ENCODE assay signal across 1 cellular context in the genomic region with DNA sequence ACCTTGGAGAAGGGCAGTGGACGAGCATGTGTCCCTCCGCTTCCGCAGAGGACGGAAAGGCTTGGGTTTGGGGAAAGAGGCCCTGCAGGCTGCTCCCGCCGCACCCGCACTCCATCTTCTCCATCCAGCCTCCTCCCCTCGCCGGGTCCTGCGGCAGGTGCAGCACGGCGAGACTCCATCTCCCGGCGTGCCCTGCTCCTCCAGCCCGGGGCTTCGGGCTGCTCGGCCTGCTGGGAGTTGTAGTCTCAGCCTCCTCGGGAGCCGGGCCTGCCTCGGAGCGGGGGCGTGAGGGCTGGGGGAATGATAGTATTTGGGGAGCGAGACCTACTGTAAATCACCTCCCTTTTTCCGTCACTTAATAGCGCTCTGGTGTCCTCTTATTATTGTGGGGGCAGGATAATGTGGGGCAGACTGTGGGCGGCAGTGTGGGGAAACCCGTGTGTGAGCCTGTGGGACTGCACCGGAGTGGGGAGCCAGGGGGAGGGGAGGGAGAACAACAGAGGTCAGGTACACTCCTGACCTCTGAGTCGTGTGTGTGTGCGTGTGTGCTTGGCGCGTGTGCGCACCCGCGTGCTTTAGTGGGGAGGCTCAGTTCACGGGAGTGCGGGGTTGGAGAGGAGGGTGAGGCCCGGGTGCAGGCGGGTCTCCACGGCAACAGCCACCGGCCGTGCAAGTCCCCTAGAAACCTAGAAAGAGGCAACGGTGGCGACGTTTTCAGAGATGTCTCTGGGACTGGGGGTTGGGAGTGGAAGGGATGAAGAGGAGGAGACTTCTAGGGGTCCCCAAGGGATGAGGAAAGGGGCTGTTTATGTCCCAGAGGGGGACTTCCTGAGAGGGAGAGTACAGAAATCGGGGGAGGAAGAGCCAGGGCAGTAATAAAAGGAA.
TF ChIP-seq lines count a peak whose summit lies in the region.

No MANE protein-coding gene starts in this region.

TF ChIP-seq in HepG2, 621 proteins besides CTCF, POLR2A, EP300 and RAD21 (continues in another document):
- TF ChIP-seq, protein P1, sequence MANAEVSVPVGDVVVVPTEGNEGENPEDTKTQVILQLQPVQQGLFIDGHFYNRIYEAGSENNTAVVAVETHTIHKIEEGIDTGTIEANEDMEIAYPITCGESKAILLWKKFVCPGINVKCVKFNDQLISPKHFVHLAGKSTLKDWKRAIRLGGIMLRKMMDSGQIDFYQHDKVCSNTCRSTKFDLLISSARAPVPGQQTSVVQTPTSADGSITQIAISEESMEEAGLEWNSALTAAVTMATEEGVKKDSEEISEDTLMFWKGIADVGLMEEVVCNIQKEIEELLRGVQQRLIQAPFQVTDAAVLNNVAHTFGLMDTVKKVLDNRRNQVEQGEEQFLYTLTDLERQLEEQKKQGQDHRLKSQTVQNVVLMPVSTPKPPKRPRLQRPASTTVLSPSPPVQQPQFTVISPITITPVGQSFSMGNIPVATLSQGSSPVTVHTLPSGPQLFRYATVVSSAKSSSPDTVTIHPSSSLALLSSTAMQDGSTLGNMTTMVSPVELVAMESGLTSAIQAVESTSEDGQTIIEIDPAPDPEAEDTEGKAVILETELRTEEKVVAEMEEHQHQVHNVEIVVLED (CRISPR knock-in tag; IDR thresholded peaks at IDR 0.05; ENCODE audit: borderline replicate concordance), result peak; percentile 88
- TF ChIP-seq ZNF564 (CRISPR knock-in tag; IDR thresholded peaks at IDR 0.05) (no peak; the same call in 1 of the 2 replicates), ZNF33B (CRISPR knock-in tag; IDR thresholded peaks at IDR 0.05) (peak; percentile 77; the same call in 1 of the 2 replicates), ZNF652 (CRISPR knock-in tag; IDR thresholded peaks at IDR 0.05; ENCODE audit: borderline replicate concordance, low read depth) (no peak; the same call in 1 of the 2 replicates), ZNF747 (CRISPR knock-in tag; IDR thresholded peaks at IDR 0.05; ENCODE audit: borderline replicate concordance) (peak; percentile 41; the same call in 1 of the 2 replicates), ZNF772 (CRISPR knock-in tag; IDR thresholded peaks at IDR 0.05) (no peak), TEAD3 (CRISPR knock-in tag; optimal IDR thresholded peaks at IDR 0.05; ENCODE audit: borderline replicate concordance) (peak; percentile 46), GPN1 (CRISPR knock-in tag; IDR thresholded peaks at IDR 0.05; ENCODE audit: borderline replicate concordance) (0 out of 2 replicates have a peak, but pooled peaks have one; percentile 12), THAP11 (CRISPR knock-in tag; IDR thresholded peaks at IDR 0.05) (peak; percentile 98), SP4 (CRISPR knock-in tag; IDR thresholded peaks at IDR 0.05) (0 out of 2 replicates have a peak, but pooled peaks have one; percentile 25), IKZF1 (IDR thresholded peaks at IDR 0.05) (no peak), RAD51 (IDR thresholded peaks at IDR 0.05; ENCODE audit: borderline replicate concordance) (no peak), GATA4 (IDR thresholded peaks at IDR 0.05; ENCODE audit: borderline replicate concordance, low read depth) (peak; percentile 26; the same call in 1 of the 2 replicates), ZNF878 (CRISPR knock-in tag; IDR thresholded peaks at IDR 0.05) (no peak), U2AF1 (optimal IDR thresholded peaks at IDR 0.05; ENCODE audit: low read depth, low read length) (peak; percentile 77), ZNF143 (CRISPR knock-in tag; IDR thresholded peaks at IDR 0.05) (peak; percentile 99), BORCS8-MEF2B (CRISPR knock-in tag; IDR thresholded peaks at IDR 0.05) (0 out of 2 replicates have a peak, but pooled peaks have one; percentile 21), NFATC3 (CRISPR knock-in tag; IDR thresholded peaks at IDR 0.05) (peak; percentile 31; the same call in 1 of the 2 replicates), TARDBP (CRISPR knock-in tag; IDR thresholded peaks at IDR 0.05) (peak; percentile 53; the same call in 1 of the 2 replicates), KLF11 (CRISPR knock-in tag; IDR thresholded peaks at IDR 0.05) (no peak), KLF12 (CRISPR knock-in tag; IDR thresholded peaks at IDR 0.05; ENCODE audit: borderline replicate concordance) (no peak), HOXA9 (CRISPR knock-in tag; IDR thresholded peaks at IDR 0.05; ENCODE audit: borderline replicate concordance) (0 out of 2 replicates have a peak, but pooled peaks have one; percentile 10), ZBTB42 (CRISPR knock-in tag; IDR thresholded peaks at IDR 0.05) (0 out of 2 replicates have a peak, but pooled peaks have one; percentile 30), ZNF782 (CRISPR knock-in tag; IDR thresholded peaks at IDR 0.05; ENCODE audit: borderline replicate concordance) (no peak), ZNF839 (CRISPR knock-in tag; IDR thresholded peaks at IDR 0.05; ENCODE audit: borderline replicate concordance) (0 out of 2 replicates have a peak, but pooled peaks have one; percentile 28), ZFY (CRISPR knock-in tag; IDR thresholded peaks at IDR 0.05) (peak; percentile 89), HNF4G (IDR thresholded peaks at IDR 0.05; ENCODE audit: borderline replicate concordance, low read depth, low read length) (no peak), HNF4G (CRISPR knock-in tag; IDR thresholded peaks at IDR 0.05; ENCODE audit: borderline replicate concordance, low read depth) (0 out of 2 replicates have a peak, but pooled peaks have one; percentile 24), PCBP1 (IDR thresholded peaks at IDR 0.05; ENCODE audit: borderline replicate concordance, low read depth, low read length) (peak; percentile 94), SUZ12 (IDR thresholded peaks at IDR 0.05; ENCODE audit: low read depth, low read length) (peak; percentile 98), IRF2 (CRISPR knock-in tag; IDR thresholded peaks at IDR 0.05) (peak; percentile 94), HES4 (CRISPR knock-in tag; IDR thresholded peaks at IDR 0.05; ENCODE audit: borderline replicate concordance) (peak; percentile 17; the same call in 1 of the 2 replicates), ZNF598 (CRISPR knock-in tag; IDR thresholded peaks at IDR 0.05; ENCODE audit: borderline replicate concordance) (0 out of 2 replicates have a peak, but pooled peaks have one; percentile 20)
- TF ChIP-seq, protein P2, sequence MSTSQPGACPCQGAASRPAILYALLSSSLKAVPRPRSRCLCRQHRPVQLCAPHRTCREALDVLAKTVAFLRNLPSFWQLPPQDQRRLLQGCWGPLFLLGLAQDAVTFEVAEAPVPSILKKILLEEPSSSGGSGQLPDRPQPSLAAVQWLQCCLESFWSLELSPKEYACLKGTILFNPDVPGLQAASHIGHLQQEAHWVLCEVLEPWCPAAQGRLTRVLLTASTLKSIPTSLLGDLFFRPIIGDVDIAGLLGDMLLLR (CRISPR knock-in tag; IDR thresholded peaks at IDR 0.05), result peak; percentile 73; the same call in 1 of the 2 replicates
- TF ChIP-seq, protein P3, sequence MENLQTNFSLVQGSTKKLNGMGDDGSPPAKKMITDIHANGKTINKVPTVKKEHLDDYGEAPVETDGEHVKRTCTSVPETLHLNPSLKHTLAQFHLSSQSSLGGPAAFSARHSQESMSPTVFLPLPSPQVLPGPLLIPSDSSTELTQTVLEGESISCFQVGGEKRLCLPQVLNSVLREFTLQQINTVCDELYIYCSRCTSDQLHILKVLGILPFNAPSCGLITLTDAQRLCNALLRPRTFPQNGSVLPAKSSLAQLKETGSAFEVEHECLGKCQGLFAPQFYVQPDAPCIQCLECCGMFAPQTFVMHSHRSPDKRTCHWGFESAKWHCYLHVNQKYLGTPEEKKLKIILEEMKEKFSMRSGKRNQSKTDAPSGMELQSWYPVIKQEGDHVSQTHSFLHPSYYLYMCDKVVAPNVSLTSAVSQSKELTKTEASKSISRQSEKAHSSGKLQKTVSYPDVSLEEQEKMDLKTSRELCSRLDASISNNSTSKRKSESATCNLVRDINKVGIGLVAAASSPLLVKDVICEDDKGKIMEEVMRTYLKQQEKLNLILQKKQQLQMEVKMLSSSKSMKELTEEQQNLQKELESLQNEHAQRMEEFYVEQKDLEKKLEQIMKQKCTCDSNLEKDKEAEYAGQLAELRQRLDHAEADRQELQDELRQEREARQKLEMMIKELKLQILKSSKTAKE (CRISPR knock-in tag; IDR thresholded peaks at IDR 0.05; ENCODE audit: borderline replicate concordance), result 0 out of 2 replicates have a peak, but pooled peaks have one; percentile 15
- TF ChIP-seq, protein P4, sequence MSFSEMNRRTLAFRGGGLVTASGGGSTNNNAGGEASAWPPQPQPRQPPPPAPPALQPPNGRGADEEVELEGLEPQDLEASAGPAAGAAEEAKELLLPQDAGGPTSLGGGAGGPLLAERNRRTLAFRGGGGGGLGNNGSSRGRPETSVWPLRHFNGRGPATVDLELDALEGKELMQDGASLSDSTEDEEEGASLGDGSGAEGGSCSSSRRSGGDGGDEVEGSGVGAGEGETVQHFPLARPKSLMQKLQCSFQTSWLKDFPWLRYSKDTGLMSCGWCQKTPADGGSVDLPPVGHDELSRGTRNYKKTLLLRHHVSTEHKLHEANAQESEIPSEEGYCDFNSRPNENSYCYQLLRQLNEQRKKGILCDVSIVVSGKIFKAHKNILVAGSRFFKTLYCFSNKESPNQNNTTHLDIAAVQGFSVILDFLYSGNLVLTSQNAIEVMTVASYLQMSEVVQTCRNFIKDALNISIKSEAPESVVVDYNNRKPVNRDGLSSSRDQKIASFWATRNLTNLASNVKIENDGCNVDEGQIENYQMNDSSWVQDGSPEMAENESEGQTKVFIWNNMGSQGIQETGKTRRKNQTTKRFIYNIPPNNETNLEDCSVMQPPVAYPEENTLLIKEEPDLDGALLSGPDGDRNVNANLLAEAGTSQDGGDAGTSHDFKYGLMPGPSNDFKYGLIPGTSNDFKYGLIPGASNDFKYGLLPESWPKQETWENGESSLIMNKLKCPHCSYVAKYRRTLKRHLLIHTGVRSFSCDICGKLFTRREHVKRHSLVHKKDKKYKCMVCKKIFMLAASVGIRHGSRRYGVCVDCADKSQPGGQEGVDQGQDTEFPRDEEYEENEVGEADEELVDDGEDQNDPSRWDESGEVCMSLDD (CRISPR knock-in tag; IDR thresholded peaks at IDR 0.05; ENCODE audit: borderline replicate concordance), result no peak
- TF ChIP-seq, protein P5, sequence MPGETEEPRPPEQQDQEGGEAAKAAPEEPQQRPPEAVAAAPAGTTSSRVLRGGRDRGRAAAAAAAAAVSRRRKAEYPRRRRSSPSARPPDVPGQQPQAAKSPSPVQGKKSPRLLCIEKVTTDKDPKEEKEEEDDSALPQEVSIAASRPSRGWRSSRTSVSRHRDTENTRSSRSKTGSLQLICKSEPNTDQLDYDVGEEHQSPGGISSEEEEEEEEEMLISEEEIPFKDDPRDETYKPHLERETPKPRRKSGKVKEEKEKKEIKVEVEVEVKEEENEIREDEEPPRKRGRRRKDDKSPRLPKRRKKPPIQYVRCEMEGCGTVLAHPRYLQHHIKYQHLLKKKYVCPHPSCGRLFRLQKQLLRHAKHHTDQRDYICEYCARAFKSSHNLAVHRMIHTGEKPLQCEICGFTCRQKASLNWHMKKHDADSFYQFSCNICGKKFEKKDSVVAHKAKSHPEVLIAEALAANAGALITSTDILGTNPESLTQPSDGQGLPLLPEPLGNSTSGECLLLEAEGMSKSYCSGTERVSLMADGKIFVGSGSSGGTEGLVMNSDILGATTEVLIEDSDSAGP (CRISPR knock-in tag; IDR thresholded peaks at IDR 0.05; ENCODE audit: borderline replicate concordance), result peak; percentile 87; the same call in 1 of the 2 replicates
- TF ChIP-seq, protein P6, sequence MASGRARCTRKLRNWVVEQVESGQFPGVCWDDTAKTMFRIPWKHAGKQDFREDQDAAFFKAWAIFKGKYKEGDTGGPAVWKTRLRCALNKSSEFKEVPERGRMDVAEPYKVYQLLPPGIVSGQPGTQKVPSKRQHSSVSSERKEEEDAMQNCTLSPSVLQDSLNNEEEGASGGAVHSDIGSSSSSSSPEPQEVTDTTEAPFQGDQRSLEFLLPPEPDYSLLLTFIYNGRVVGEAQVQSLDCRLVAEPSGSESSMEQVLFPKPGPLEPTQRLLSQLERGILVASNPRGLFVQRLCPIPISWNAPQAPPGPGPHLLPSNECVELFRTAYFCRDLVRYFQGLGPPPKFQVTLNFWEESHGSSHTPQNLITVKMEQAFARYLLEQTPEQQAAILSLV (CRISPR knock-in tag; IDR thresholded peaks at IDR 0.05; ENCODE audit: borderline replicate concordance), result peak; percentile 94
- TF ChIP-seq, protein P7, sequence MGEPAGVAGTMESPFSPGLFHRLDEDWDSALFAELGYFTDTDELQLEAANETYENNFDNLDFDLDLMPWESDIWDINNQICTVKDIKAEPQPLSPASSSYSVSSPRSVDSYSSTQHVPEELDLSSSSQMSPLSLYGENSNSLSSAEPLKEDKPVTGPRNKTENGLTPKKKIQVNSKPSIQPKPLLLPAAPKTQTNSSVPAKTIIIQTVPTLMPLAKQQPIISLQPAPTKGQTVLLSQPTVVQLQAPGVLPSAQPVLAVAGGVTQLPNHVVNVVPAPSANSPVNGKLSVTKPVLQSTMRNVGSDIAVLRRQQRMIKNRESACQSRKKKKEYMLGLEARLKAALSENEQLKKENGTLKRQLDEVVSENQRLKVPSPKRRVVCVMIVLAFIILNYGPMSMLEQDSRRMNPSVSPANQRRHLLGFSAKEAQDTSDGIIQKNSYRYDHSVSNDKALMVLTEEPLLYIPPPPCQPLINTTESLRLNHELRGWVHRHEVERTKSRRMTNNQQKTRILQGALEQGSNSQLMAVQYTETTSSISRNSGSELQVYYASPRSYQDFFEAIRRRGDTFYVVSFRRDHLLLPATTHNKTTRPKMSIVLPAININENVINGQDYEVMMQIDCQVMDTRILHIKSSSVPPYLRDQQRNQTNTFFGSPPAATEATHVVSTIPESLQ (CRISPR knock-in tag; conservative IDR thresholded peaks at IDR 0.05), result no peak
